ENCODE assay signal across 1 cellular context in genomic region chr16:1474796-1475551, GRCh38.
TF ChIP-seq lines count a peak whose summit lies in the region.

A gene with protein sequence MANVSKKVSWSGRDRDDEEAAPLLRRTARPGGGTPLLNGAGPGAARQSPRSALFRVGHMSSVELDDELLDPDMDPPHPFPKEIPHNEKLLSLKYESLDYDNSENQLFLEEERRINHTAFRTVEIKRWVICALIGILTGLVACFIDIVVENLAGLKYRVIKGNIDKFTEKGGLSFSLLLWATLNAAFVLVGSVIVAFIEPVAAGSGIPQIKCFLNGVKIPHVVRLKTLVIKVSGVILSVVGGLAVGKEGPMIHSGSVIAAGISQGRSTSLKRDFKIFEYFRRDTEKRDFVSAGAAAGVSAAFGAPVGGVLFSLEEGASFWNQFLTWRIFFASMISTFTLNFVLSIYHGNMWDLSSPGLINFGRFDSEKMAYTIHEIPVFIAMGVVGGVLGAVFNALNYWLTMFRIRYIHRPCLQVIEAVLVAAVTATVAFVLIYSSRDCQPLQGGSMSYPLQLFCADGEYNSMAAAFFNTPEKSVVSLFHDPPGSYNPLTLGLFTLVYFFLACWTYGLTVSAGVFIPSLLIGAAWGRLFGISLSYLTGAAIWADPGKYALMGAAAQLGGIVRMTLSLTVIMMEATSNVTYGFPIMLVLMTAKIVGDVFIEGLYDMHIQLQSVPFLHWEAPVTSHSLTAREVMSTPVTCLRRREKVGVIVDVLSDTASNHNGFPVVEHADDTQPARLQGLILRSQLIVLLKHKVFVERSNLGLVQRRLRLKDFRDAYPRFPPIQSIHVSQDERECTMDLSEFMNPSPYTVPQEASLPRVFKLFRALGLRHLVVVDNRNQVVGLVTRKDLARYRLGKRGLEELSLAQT (minus strand): TSS chr16:1475028. CDS start chr16:1474974, 54 bp downstream.

TF ChIP-seq in A549, 52 proteins besides CTCF, POLR2A, EP300 and RAD21 (continued from another document):
- TF ChIP-seq MAX (IDR thresholded peaks at IDR 0.05) (peak; percentile 95), HDAC2 (IDR thresholded peaks at IDR 0.05) (0 out of 2 replicates have a peak, but pooled peaks have one; percentile 50), PHF8 (IDR thresholded peaks at IDR 0.05; ENCODE audit: borderline replicate concordance, low read depth) (peak; percentile 98), HOXB5 (CRISPR knock-in tag; IDR thresholded peaks at IDR 0.05) (peak; percentile 89), KDM5A (IDR thresholded peaks at IDR 0.05) (peak; percentile 68), NPAS2 (CRISPR knock-in tag; IDR thresholded peaks at IDR 0.05; ENCODE audit: borderline replicate concordance) (peak; percentile 99), RARB (CRISPR knock-in tag; IDR thresholded peaks at IDR 0.05) (no peak), PBX3 (IDR thresholded peaks at IDR 0.05) (peak; percentile 24; the same call in 1 of the 2 replicates), EHF (CRISPR knock-in tag; IDR thresholded peaks at IDR 0.05) (peak; percentile 70; the same call in 1 of the 2 replicates)
TF ChIP-seq in A549: peak in this region for 19.
